ENCODE assay signal across 10 cellular contexts in the genomic region with DNA sequence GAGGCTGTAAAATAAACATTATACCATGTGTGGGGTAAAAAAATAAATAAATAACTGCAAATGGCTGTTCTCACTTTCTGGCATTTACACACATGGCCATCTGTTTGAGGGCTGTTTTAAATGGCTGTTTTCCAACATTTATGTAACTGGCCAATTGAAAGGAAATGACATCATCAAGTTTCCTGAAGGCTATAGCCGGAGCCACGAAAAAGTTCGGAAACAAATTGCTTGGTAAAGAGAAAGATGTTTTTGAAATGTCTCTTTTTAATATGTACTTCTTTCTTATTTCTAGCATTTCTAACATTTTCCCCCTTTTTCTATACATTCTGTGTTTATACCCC.
DNase-seq lines count a peak whose midpoint lies in the region; ATAC-seq and TF ChIP-seq lines count a peak whose summit lies in the region.
"Had no signal": no experiment of that assay in that cellular context is flagged by ENCODE, and none has a peak within 500 bp of the region (broad histone marks: within the 10 kb centered on the region; RNA-seq: fewer than 3 reads in every experiment).

No MANE protein-coding gene starts in this region.

- in situ Hi-C loops in mammary epithelial cell (cut with MboI; ENCODE audit: low sequenced_read_pairs in 2 of 2), result no loop called here

- H3K36me3 ChIP-seq in mammary epithelial cell (ENCODE audit: insufficient read depth, low read length), result no peaks in the 10 kb centered on the region
- no peaks in the 10 kb centered on the region for H3K36me3 ChIP-seq in vagina
- H3K36me3 ChIP-seq: neutrophil had no signal

- H2AFZ ChIP-seq in mammary epithelial cell (ENCODE audit: low read depth, low read length), result no peak overlapping the region

- no peaks in the 10 kb centered on the region for H4K20me1 ChIP-seq in mammary epithelial cell (ENCODE audit: insufficient read depth, low read length)

- H3K4me2 ChIP-seq in mammary epithelial cell (ENCODE audit: insufficient read depth, low read depth, low read length), result no peak overlapping the region

- H3K27me3 ChIP-seq in mammary epithelial cell (ENCODE audit: insufficient read depth, low read length), result no peaks in the 10 kb centered on the region
- no peaks in the 10 kb centered on the region for H3K27me3 ChIP-seq in vagina
- H3K27me3 ChIP-seq: neutrophil had no signal

- intact Hi-C loops in MCF 10A (cut with micrococcal nuclease) (no loop called here), mammary epithelial cell (cut with micrococcal nuclease) (no loop called here), vagina (cut with DNase I) (no loop called here)
- intact Hi-C loops in activated CD4-positive, alpha-beta T cell treated with anti-CD3 and anti-CD28 coated beads for 36 hours (cut with DNase I, micrococcal nuclease), result no loop called here

- H3K27ac Mint-ChIP-seq in MCF 10A (ENCODE audit: low read depth, unreplicated experiment) (peak overlapping the region; percentile 39), mesothelial cell of epicardium (peak overlapping the region; percentile 66)
- no peak overlapping the region for H3K27ac Mint-ChIP-seq in activated CD4-positive, alpha-beta T cell treated with anti-CD3 and anti-CD28 coated beads for 36 hours
- H3K27ac Mint-ChIP-seq: B cell had no signal

- no peaks in the 10 kb centered on the region for H3K79me2 ChIP-seq in mammary epithelial cell (ENCODE audit: insufficient read depth, low read length)

- no peaks in the 10 kb centered on the region for H3K9me3 Mint-ChIP-seq in MCF 10A (ENCODE audit: unreplicated experiment)
- peaks cover 10% of the 10 kb centered on the region for H3K9me3 Mint-ChIP-seq in mesothelial cell of epicardium
- no peaks in the 10 kb centered on the region for H3K9me3 Mint-ChIP-seq in activated CD4-positive, alpha-beta T cell treated with anti-CD3 and anti-CD28 coated beads for 36 hours (ENCODE audit: low read depth)

- WGBS in mammary epithelial cell (ENCODE audit: low coverage, missing lambda C conversion rate), result 41% methylated on average over 3 of the region's 3 CpGs

- H3K4me1 Mint-ChIP-seq in MCF 10A (ENCODE audit: insufficient read depth, unreplicated experiment) (peaks cover 6% of the 10 kb centered on the region), mesothelial cell of epicardium (peaks cover 33% of the 10 kb centered on the region)
- H3K4me1 Mint-ChIP-seq in activated CD4-positive, alpha-beta T cell treated with anti-CD3 and anti-CD28 coated beads for 36 hours, result no peaks in the 10 kb centered on the region

- H3K27ac ChIP-seq in mammary epithelial cell (ENCODE audit: insufficient read depth, low read depth, low read length) (no peak overlapping the region), vagina (peak overlapping the region; percentile 39)
- H3K27ac ChIP-seq: neutrophil had no signal

- TF ChIP-seq CTCF in MCF 10A (IDR thresholded peaks at IDR 0.05; ENCODE audit: unreplicated experiment), result no peak
- TF ChIP-seq CTCF in mammary epithelial cell (conservative IDR thresholded peaks at IDR 0.05 in 1 of 2, IDR thresholded peaks at IDR 0.05 in 1 of 2; ENCODE audit: extremely low read depth in 1 of 2, insufficient read depth in 1 of 2, low read depth in 1 of 2, low read length in 2 of 2), result no peak
- no peak for TF ChIP-seq CTCF in mesothelial cell of epicardium (IDR thresholded peaks at IDR 0.05; ENCODE audit: unreplicated experiment)
- TF ChIP-seq CTCF in vagina (IDR thresholded peaks at IDR 0.05), result no peak

- POLR2A ChIA-PET in MCF 10A (lab: Yijun Ruan, JAX), result no interaction called here
- POLR2A ChIA-PET in activated CD4-positive, alpha-beta T cell treated with anti-CD3 and anti-CD28 coated beads for 36 hours (lab: Charles Lee), result no interaction called here

- H3K36me3 Mint-ChIP-seq in MCF 10A (ENCODE audit: insufficient read depth, unreplicated experiment), result no peaks in the 10 kb centered on the region
- H3K36me3 Mint-ChIP-seq in mesothelial cell of epicardium, result peaks cover 2% of the 10 kb centered on the region
- no peaks in the 10 kb centered on the region for H3K36me3 Mint-ChIP-seq in activated CD4-positive, alpha-beta T cell treated with anti-CD3 and anti-CD28 coated beads for 36 hours (ENCODE audit: low read depth)

- H3K4me3 ChIP-seq in mammary epithelial cell (replicated peaks in 1 of 3; ENCODE audit: insufficient read depth in 1 of 3, low read depth in 2 of 3, low read length in 3 of 3) (no peak overlapping the region), vagina (no peak overlapping the region)

- no TSS peak for BruUV-seq in MCF 10A (replicated peaks; lab: Mats Ljungman, UMichigan)
- no TSS peak for BruUV-seq in mammary epithelial cell (replicated peaks; lab: Mats Ljungman, UMichigan)

- H3K9ac ChIP-seq in mammary epithelial cell (ENCODE audit: insufficient read depth, low read length), result no peak overlapping the region

- DNase-seq in MCF 10A (ENCODE audit: unreplicated experiment) (peak; percentile 75), mammary epithelial cell (no peak), dedifferentiated amniotic fluid mesenchymal stem cell (ENCODE audit: extremely low spot score) (peak; percentile 90), mesothelial cell of epicardium (ENCODE audit: low spot score in 2 of 2, unreplicated experiment in 2 of 2) (no peak), vagina (ENCODE audit: extremely low spot score in 2 of 2) (no peak), SW480 (ENCODE audit: low spot score) (no peak)
- DNase-seq in activated CD4-positive, alpha-beta T cell treated with anti-CD3 and anti-CD28 coated beads for 36 hours, result no peak

- dilution Hi-C loops in mammary epithelial cell (cut with HindIII; ENCODE audit: low sequenced_read_pairs), result no loop called here

- H3K4me3 Mint-ChIP-seq in MCF 10A (ENCODE audit: unreplicated experiment) (no peak overlapping the region), mesothelial cell of epicardium (no peak overlapping the region)
- H3K4me3 Mint-ChIP-seq in activated CD4-positive, alpha-beta T cell treated with anti-CD3 and anti-CD28 coated beads for 36 hours, result no peak overlapping the region
- H3K4me3 Mint-ChIP-seq: B cell had no signal

- TF ChIP-seq POLR2A in vagina (IDR thresholded peaks at IDR 0.05), result no peak

- peaks cover 15% of the 10 kb centered on the region for H3K4me1 ChIP-seq in mammary epithelial cell (ENCODE audit: insufficient read depth, low read length)
- H3K4me1 ChIP-seq in vagina, result peaks cover 4% of the 10 kb centered on the region

- CTCF ChIA-PET in MCF 10A (lab: Yijun Ruan, JAX), result interaction anchor here (0.6 to 1.2 kb wide), 2 partner anchors 30 to 144 kb away, joined by 3 read pairs; no protein-coding TSS in a partner anchor
- CTCF ChIA-PET in mammary epithelial cell (lab: Charles Lee; ENCODE audit: low non-redundant PET), result no interaction called here
- CTCF ChIA-PET in activated CD4-positive, alpha-beta T cell treated with anti-CD3 and anti-CD28 coated beads for 36 hours (lab: Charles Lee), result no interaction called here

- H3K9me3 ChIP-seq in mammary epithelial cell (replicated peaks; ENCODE audit: insufficient read depth, low read length) (no peaks in the 10 kb centered on the region), vagina (no peaks in the 10 kb centered on the region)
- H3K9me3 ChIP-seq: neutrophil had no signal

- ATAC-seq in GM21737 (IDR thresholded peaks at IDR 0.05; ENCODE audit: unreplicated experiment), result no peak
- ATAC-seq in activated CD4-positive, alpha-beta T cell treated with anti-CD3 and anti-CD28 coated beads for 36 hours, result no peak

- H3K27me3 Mint-ChIP-seq in MCF 10A (ENCODE audit: insufficient read depth, unreplicated experiment) (no peaks in the 10 kb centered on the region), mesothelial cell of epicardium (ENCODE audit: low read depth) (no peaks in the 10 kb centered on the region)
- H3K27me3 Mint-ChIP-seq in activated CD4-positive, alpha-beta T cell treated with anti-CD3 and anti-CD28 coated beads for 36 hours, result peaks cover 10% of the 10 kb centered on the region

Comparison
In these comparisons a context has a peak if more than half of its experiments do, and no peak if none do; other contexts are left out.
1. DNase-seq: peak in MCF 10A (single experiment) and dedifferentiated amniotic fluid mesenchymal stem cell (single experiment); none in mammary epithelial cell (single experiment), mesothelial cell of epicardium (0 of 2), vagina (0 of 2), SW480 (single experiment) and activated CD4-positive, alpha-beta T cell treated with anti-CD3 and anti-CD28 coated beads for 36 hours (single experiment).